13 cellular contexts compared by ENCODE assay signal in genomic region chr7:98467570-98468312, GRCh38.
"Had no signal": no experiment of that assay in that cellular context is flagged by ENCODE, and none has a peak within 500 bp of the region (broad histone marks: within the 10 kb centered on the region; RNA-seq: fewer than 3 reads in every experiment).

No MANE protein-coding gene starts in this region.

- DNase-seq: activated CD4-positive, alpha-beta memory T cell treated with anti-CD3 and anti-CD28 coated beads, Interleukin-2, amount 10 ng/mL, durations not matched to agents 7 days and 5 days; activated CD4-positive, alpha-beta T cell treated with anti-CD3 and anti-CD28 coated beads for 48 hours; activated CD8-positive, alpha-beta memory T cell treated with anti-CD3 and anti-CD28 coated beads, Interleukin-2, amount 10 ng/mL, durations not matched to agents 7 days and 5 days; cerebellar nuclear complex; cortex of kidney; mesenchymal stem cell; mucosa of descending colon; naive B cell; stimulated activated naive B cell treated with anti-CD40 and anti-IgM and Interleukin-4, amounts not matched to agents 10 μg/mL and 1 μg/mL and 100 μg/mL, for 72 hours; upper lobe of right lung had no signal

- H3K4me3 ChIP-seq: mucosa of descending colon, upper lobe of right lung had no signal

- H3K9me3 Mint-ChIP-seq: activated CD4-positive, alpha-beta memory T cell treated with anti-CD3 and anti-CD28 coated beads, Interleukin-2, amount 10 ng/mL, durations not matched to agents 7 days and 5 days; neural crest cell had no signal

- ATAC-seq: activated CD8-positive, alpha-beta memory T cell treated with anti-CD3 and anti-CD28 coated beads, Interleukin-2, amount 10 ng/mL, durations not matched to agents 7 days and 5 days; mucosa of descending colon; stimulated activated naive B cell treated with anti-CD40 and anti-IgM and Interleukin-4, amounts not matched to agents 10 μg/mL and 1 μg/mL and 100 μg/mL, for 72 hours; upper lobe of right lung had no signal

- H3K4me1 Mint-ChIP-seq: activated CD4-positive, alpha-beta memory T cell treated with anti-CD3 and anti-CD28 coated beads, Interleukin-2, amount 10 ng/mL, durations not matched to agents 7 days and 5 days; activated CD8-positive, alpha-beta memory T cell treated with anti-CD3 and anti-CD28 coated beads, Interleukin-2, amount 10 ng/mL, durations not matched to agents 7 days and 5 days; neural crest cell had no signal

- H3K36me3 Mint-ChIP-seq: activated CD8-positive, alpha-beta memory T cell treated with anti-CD3 and anti-CD28 coated beads, Interleukin-2, amount 10 ng/mL, durations not matched to agents 7 days and 5 days; activated naive CD8-positive, alpha-beta T cell; naive B cell; stimulated activated naive B cell treated with anti-CD40 and anti-IgM and Interleukin-4, amounts not matched to agents 10 μg/mL and 1 μg/mL and 100 μg/mL, for 72 hours had no signal

- H3K36me3 ChIP-seq: upper lobe of right lung had no signal

- H3K4me3 Mint-ChIP-seq: activated CD4-positive, alpha-beta memory T cell treated with anti-CD3 and anti-CD28 coated beads, Interleukin-2, amount 10 ng/mL, durations not matched to agents 7 days and 5 days; activated CD8-positive, alpha-beta memory T cell treated with anti-CD3 and anti-CD28 coated beads, Interleukin-2, amount 10 ng/mL, durations not matched to agents 7 days and 5 days; activated naive CD8-positive, alpha-beta T cell; neural crest cell; stimulated activated naive B cell treated with anti-CD40 and anti-IgM and Interleukin-4, amounts not matched to agents 10 μg/mL and 1 μg/mL and 100 μg/mL, for 72 hours had no signal

- H3K27ac Mint-ChIP-seq: activated CD4-positive, alpha-beta memory T cell treated with anti-CD3 and anti-CD28 coated beads, Interleukin-2, amount 10 ng/mL, durations not matched to agents 7 days and 5 days; activated CD8-positive, alpha-beta memory T cell treated with anti-CD3 and anti-CD28 coated beads, Interleukin-2, amount 10 ng/mL, durations not matched to agents 7 days and 5 days; activated naive CD8-positive, alpha-beta T cell; naive B cell; progenitor cell of endocrine pancreas; stimulated activated naive B cell treated with anti-CD40 and anti-IgM and Interleukin-4, amounts not matched to agents 10 μg/mL and 1 μg/mL and 100 μg/mL, for 72 hours had no signal

- H3K9me3 ChIP-seq: mucosa of descending colon, upper lobe of right lung had no signal

- H3K4me1 ChIP-seq: upper lobe of right lung had no signal
